In genomic region chr12:108371801-108372344, GRCh38 we compare ENCODE assay signal across 12 cellular contexts. TPM values are rescaled to one million over a fixed set of nuclear protein-coding genes. Genes with fewer than 3 reads are reported as not detected.
DNase-seq lines count a peak whose midpoint lies in the region; ATAC-seq and TF ChIP-seq lines count a peak whose summit lies in the region.
"Had no signal": no experiment of that assay in that cellular context is flagged by ENCODE, and none has a peak within 500 bp of the region (broad histone marks: within the 10 kb centered on the region; RNA-seq: fewer than 3 reads in every experiment).

No MANE protein-coding gene starts in this region.

- H3K4me1 ChIP-seq in ACC112 (ENCODE audit: control insufficient read depth, insufficient read depth, low read length, unreplicated experiment): peaks cover 35% of the 10 kb centered on the region
- H3K4me1 ChIP-seq in right atrium auricular region: no peaks in the 10 kb centered on the region
- no peaks in the 10 kb centered on the region for H3K4me1 ChIP-seq in Karpas-422 (ENCODE audit: low read length)
- H3K4me1 ChIP-seq in BE2C: peaks cover 11% of the 10 kb centered on the region

- H3K79me2 ChIP-seq in ACC112 (ENCODE audit: control insufficient read depth, insufficient read depth, low read length, unreplicated experiment): no peaks in the 10 kb centered on the region
- no peaks in the 10 kb centered on the region for H3K79me2 ChIP-seq in Karpas-422 (ENCODE audit: low read length)

- H3K9me2 ChIP-seq in Karpas-422 (replicated peaks; ENCODE audit: insufficient read depth, low read length): no peaks in the 10 kb centered on the region

- peak overlapping the region; percentile 81 for H3K27ac ChIP-seq in ACC112 (ENCODE audit: low read depth, low read length)
- no peak overlapping the region for H3K27ac ChIP-seq in right atrium auricular region
- no peak overlapping the region for H3K27ac ChIP-seq in Karpas-422 (ENCODE audit: low read length)
- H3K27ac ChIP-seq: epithelial cell of prostate had no signal

- no peaks in the 10 kb centered on the region for H3K36me3 ChIP-seq in ACC112 (ENCODE audit: insufficient read depth, low read length)
- H3K36me3 ChIP-seq in right atrium auricular region: no peaks in the 10 kb centered on the region
- no peaks in the 10 kb centered on the region for H3K36me3 ChIP-seq in Karpas-422 (ENCODE audit: insufficient read depth, low read length)
- H3K36me3 ChIP-seq in BE2C: no peaks in the 10 kb centered on the region

- H2AFZ ChIP-seq in ACC112 (ENCODE audit: low read length, unreplicated experiment): no peak overlapping the region
- H2AFZ ChIP-seq in Karpas-422 (ENCODE audit: low read length): no peak overlapping the region

- H3K4me3 ChIP-seq in ACC112 (ENCODE audit: low read depth, low read length) (no peak overlapping the region), right atrium auricular region (no peak overlapping the region), Karpas-422 (ENCODE audit: low read length) (no peak overlapping the region), BE2C (ENCODE audit: low read depth, low read length) (no peak overlapping the region)

- TF ChIP-seq CTCF in right atrium auricular region (IDR thresholded peaks at IDR 0.05) (no peak), BE2C (IDR thresholded peaks at IDR 0.05; ENCODE audit: low read depth, low read length) (no peak)

- H3K9ac ChIP-seq in Karpas-422 (ENCODE audit: low read length): no peak overlapping the region

- no peaks in the 10 kb centered on the region for H4K20me1 ChIP-seq in Karpas-422 (ENCODE audit: insufficient read depth, low read depth, low read length)

- H3K4me2 ChIP-seq in Karpas-422 (ENCODE audit: low read depth, low read length, poor library complexity, severe bottlenecking): no peak overlapping the region

- DNase-seq in H4 (ENCODE audit: low spot score) (peak; percentile 86), amniotic stem cell (lab: John Stamatoyannopoulos, UW) (peak; percentile 79), right atrium auricular region (ENCODE audit: low spot score) (peak; percentile 66), Karpas-422 (no peak), BE2C (no peak)
- DNase-seq: activated T-cell treated with anti-CD3 and anti-CD28 coated beads, Interleukin-2, amount 50 U/mL, for 72 hours; MM.1S; NCI-H774 had no signal

- peaks cover 0 to 34% of the 10 kb centered on the region in 2 donors for H3K9me3 ChIP-seq in right atrium auricular region
- 0 out of 2 replicates have a peak, but pooled peaks cover 6% of the 10 kb centered on the region for H3K9me3 ChIP-seq in Karpas-422 (ENCODE audit: low read length)
- no peaks in the 10 kb centered on the region; the same call in 1 of the 2 replicates for H3K9me3 ChIP-seq in BE2C

- no peaks in the 10 kb centered on the region for H3K27me3 ChIP-seq in ACC112 (ENCODE audit: insufficient read depth, low read length)
- H3K27me3 ChIP-seq in right atrium auricular region: no peaks in the 10 kb centered on the region
- H3K27me3 ChIP-seq in Karpas-422 (ENCODE audit: low read length): no peaks in the 10 kb centered on the region
- H3K27me3 ChIP-seq in BE2C: no peaks in the 10 kb centered on the region

- ATAC-seq in HG03442 (IDR thresholded peaks at IDR 0.05; ENCODE audit: unreplicated experiment) (no peak), GM19328 (IDR thresholded peaks at IDR 0.05; ENCODE audit: unreplicated experiment) (no peak)
- ATAC-seq: activated T-cell treated with anti-CD3 and anti-CD28 coated beads, Interleukin-2, amount 50 U/mL, for 72 hours had no signal

RNA-seq across cellular contexts. Expression of gene CMKLR1, which starts 32.8 kb away (rescaled TPM):
- total RNA-seq in H4 (2014; rRNA removed; shearing (Covaris generic)): 1.5 and 1.6 TPM in 2 replicates
- total RNA-seq in right atrium auricular region: 10 to 100 TPM in 1 of 2 donors, 1 to 10 TPM in 1; 6.2 to 11.0 TPM
- total RNA-seq in Karpas-422 (2014; rRNA removed; shearing (Covaris generic); ENCODE audit: low replicate concordance): not detected in 2 replicates
- polyA plus RNA-seq in BE2C (2012; ENCODE audit: insufficient read depth, insufficient read length, low read depth): 0.36 TPM
- total RNA-seq: activated T-cell treated with anti-CD3 and anti-CD28 coated beads, Interleukin-2, amount 50 U/mL, for 72 hours had no signal

Comparison
In these comparisons a context has a peak if more than half of its experiments do, and no peak if none do; other contexts are left out.
1. DNase-seq: peak in H4 (single experiment), amniotic stem cell (single experiment) and right atrium auricular region (single experiment); none in Karpas-422 (single experiment) and BE2C (single experiment).